Comparison of ENCODE assay signal across 25 cellular contexts in the genomic region with DNA sequence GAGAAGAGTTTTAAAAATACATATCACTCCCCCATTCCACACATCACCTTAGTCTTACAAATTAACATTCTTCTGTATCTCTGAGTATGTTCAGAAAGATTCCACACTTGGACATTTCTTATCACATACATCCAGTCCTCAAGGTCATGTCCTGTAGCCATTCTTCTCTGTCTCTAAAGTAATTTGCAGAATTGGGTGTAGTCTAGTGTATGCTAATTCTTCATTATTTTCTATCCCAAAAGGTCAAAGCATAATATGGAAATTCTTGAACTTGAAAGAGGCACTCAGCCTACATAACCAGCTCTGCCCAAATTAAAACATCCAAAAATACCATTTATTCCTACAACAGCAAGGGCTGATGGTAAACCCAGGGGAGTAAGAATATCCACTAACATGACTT.
"Had no signal": no experiment of that assay in that cellular context is flagged by ENCODE, and none has a peak within 500 bp of the region (broad histone marks: within the 10 kb centered on the region; RNA-seq: fewer than 3 reads in every experiment).

No MANE protein-coding gene starts in this region.

- H3K9me3 ChIP-seq: colonic mucosa, esophagus muscularis mucosa, esophagus squamous epithelium, gastrocnemius medialis, gastroesophageal sphincter, heart left ventricle, heart right ventricle had no signal

- H3K4me3 ChIP-seq: colonic mucosa, coronary artery, dorsolateral prefrontal cortex, esophagus muscularis mucosa, esophagus squamous epithelium, gastrocnemius medialis, gastroesophageal sphincter, heart left ventricle, heart right ventricle had no signal

- FAIRE-seq: colon, endometrium, frontal cortex had no signal

- H3K4me1 ChIP-seq: colonic mucosa, esophagus squamous epithelium, foreskin keratinocyte, gastroesophageal sphincter had no signal

- H3K36me3 ChIP-seq: colonic mucosa, esophagus muscularis mucosa, esophagus squamous epithelium, gastrocnemius medialis, gastroesophageal sphincter, heart left ventricle, heart right ventricle had no signal

- H3K27ac ChIP-seq: colonic mucosa, coronary artery, dorsolateral prefrontal cortex, epithelial cell of prostate, esophagus muscularis mucosa, esophagus squamous epithelium, foreskin keratinocyte, gastrocnemius medialis, gastroesophageal sphincter, heart left ventricle, heart right ventricle had no signal

- H3K27me3 ChIP-seq: colonic mucosa, esophagus muscularis mucosa, esophagus squamous epithelium, foreskin keratinocyte, gastrocnemius medialis, gastroesophageal sphincter, heart left ventricle, heart right ventricle had no signal

- DNase-seq: colonic mucosa; cortex of kidney; dorsolateral prefrontal cortex; effector CD4-positive, alpha-beta T cell; effector CD8-positive, alpha-beta T cell; effector memory CD4-positive, alpha-beta T cell; effector memory CD8-positive, alpha-beta T cell; endodermal cell; erythroblast; esophagus squamous epithelium; foreskin fibroblast; foreskin keratinocyte; foreskin melanocyte; gastrocnemius medialis; glutamatergic neuron; head of caudate nucleus; heart left ventricle; heart right ventricle had no signal
